Comparison of ENCODE assay signal across 10 cellular contexts in the genomic region with DNA sequence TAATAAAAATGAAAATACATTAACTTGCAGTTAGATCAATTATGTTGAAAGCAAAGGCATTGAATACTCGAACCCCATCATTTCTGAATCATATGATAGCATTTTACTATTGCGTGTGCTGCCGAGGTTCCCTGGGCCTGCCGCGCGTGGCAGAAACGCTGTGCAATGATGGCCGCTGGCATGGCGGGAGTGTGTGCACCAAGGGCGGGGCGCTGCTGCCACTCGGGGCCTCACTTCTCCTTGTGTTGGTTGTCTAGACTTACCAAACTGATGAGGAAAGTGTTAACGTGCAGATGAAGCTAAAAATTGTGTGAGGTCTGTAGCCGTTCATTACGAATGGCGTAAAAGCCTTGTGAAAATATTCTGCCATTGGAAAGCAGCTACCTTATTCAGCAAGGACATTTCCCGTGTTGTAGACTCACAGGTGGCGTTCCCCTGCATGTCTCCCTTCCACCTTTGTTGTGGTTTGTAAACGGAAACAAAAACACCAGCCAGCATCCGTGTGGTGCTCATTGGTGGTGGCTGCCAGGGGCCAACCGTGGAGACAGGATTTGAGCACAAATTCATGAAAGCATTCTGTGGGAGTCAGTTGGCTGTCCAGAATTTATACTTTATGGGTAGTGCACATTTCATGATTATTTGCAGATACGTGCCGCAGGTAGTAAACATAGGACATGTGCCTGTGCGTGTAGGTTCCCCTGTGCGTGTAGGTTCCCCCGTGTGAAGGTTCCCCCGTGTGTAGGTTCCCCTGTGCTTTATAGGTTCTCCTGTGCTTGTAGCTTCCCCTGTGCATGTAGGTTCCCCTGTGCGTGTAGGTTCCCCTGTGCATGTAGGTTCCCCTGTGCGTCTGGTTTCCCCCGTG. TPM values are rescaled to one million over a fixed set of nuclear protein-coding genes. Genes with fewer than 3 reads are reported as not detected.
DNase-seq lines count a peak whose midpoint lies in the region; ATAC-seq, FAIRE-seq and TF ChIP-seq lines count a peak whose summit lies in the region.
"Had no signal": no experiment of that assay in that cellular context is flagged by ENCODE, and none has a peak within 500 bp of the region (broad histone marks: within the 10 kb centered on the region; RNA-seq: fewer than 3 reads in every experiment).

No MANE protein-coding gene starts in this region.

- H3K79me2 ChIP-seq in HepG2 (ENCODE audit: insufficient read depth, low read length) (peaks cover 12% of the 10 kb centered on the region), smooth muscle cell (ENCODE audit: low read depth) (no peaks in the 10 kb centered on the region)

- 90% methylated on average over 30 of the region's 30 CpGs for WGBS in HepG2 (ENCODE audit: low lambda C conversion rate)
- 66% methylated on average over 20 of the region's 30 CpGs for WGBS in right lobe of liver (ENCODE audit: insufficient coverage, low coverage, low lambda C conversion rate, missing lambda C conversion rate)
- WGBS in smooth muscle cell (ENCODE audit: low lambda C conversion rate): 95% methylated on average over 30 of the region's 30 CpGs

- H3K36me3 ChIP-seq in HepG2 (replicated peaks in 1 of 2; ENCODE audit: control insufficient read depth in 1 of 2, insufficient read depth in 2 of 2, low read length in 2 of 2): no peaks in the 10 kb centered on the region
- H3K36me3 ChIP-seq in right lobe of liver: no peaks in the 10 kb centered on the region
- H3K36me3 ChIP-seq in smooth muscle cell (ENCODE audit: low read depth): no peaks in the 10 kb centered on the region

- no peaks in the 10 kb centered on the region for H3F3A ChIP-seq in smooth muscle cell (ENCODE audit: low read depth)

- CTCF ChIA-PET in HepG2 (lab: Yijun Ruan, JAX; ENCODE audit: low intra/inter-chr PET ratio, low total read pairs): no interaction called here

- no peaks in the 10 kb centered on the region for H3K27me3 Mint-ChIP-seq in nephron (ENCODE audit: low read depth)

- in situ Hi-C loops in HepG2 (cut with HindIII; ENCODE audit: extremely low pct_ligation_motif_present, low pct_unique_long_range_greater_than_20kb): no loop called here

- H3K36me3 Mint-ChIP-seq in nephron (ENCODE audit: low read depth): no peaks in the 10 kb centered on the region

- no peaks in the 10 kb centered on the region; the same call in 1 of the 2 replicates for H4K20me1 ChIP-seq in HepG2 (ENCODE audit: insufficient read depth, low read length)
- peaks cover 66% of the 10 kb centered on the region for H4K20me1 ChIP-seq in smooth muscle cell (ENCODE audit: low read depth)

- H3K4me2 ChIP-seq in HepG2 (ENCODE audit: low read depth, low read length) (no peak overlapping the region), smooth muscle cell (no peak overlapping the region)

- TF ChIP-seq CTCF in HepG2 (CRISPR knock-in tag; IDR thresholded peaks at IDR 0.05) (no peak), right lobe of liver (IDR thresholded peaks at IDR 0.05) (no peak), nephron (IDR thresholded peaks at IDR 0.05; ENCODE audit: unreplicated experiment in 3 of 3) (no peak), smooth muscle cell (IDR thresholded peaks at IDR 0.05; ENCODE audit: borderline replicate concordance, insufficient read depth, poor library complexity, severe bottlenecking) (no peak)

- no peak for ATAC-seq in HepG2
- ATAC-seq in right lobe of liver: no peak
- ATAC-seq in HG03354 (IDR thresholded peaks at IDR 0.05; ENCODE audit: poor library complexity, severe bottlenecking, unreplicated experiment): no peak
- no peak for ATAC-seq in GM21423 (IDR thresholded peaks at IDR 0.05; ENCODE audit: unreplicated experiment)

- H3K27me3 ChIP-seq in HepG2 (ENCODE audit: control insufficient read depth in 1 of 2, insufficient read depth in 2 of 2, low read length in 2 of 2) (no peaks in the 10 kb centered on the region), right lobe of liver (no peaks in the 10 kb centered on the region), smooth muscle cell (ENCODE audit: low read depth) (no peaks in the 10 kb centered on the region)

- H3K4me3 Mint-ChIP-seq in nephron: peak overlapping the region in 1 of 3 experiments; percentile 28

- no peak for TF ChIP-seq RAD21 in HepG2 (CRISPR knock-in tag; IDR thresholded peaks at IDR 0.05)

- no TSS peak for BruUV-seq in HepG2 (replicated peaks; lab: Mats Ljungman, UMichigan)

- peaks cover 74% of the 10 kb centered on the region for H3K4me1 ChIP-seq in HepG2 (ENCODE audit: insufficient read depth, low read length)
- H3K4me1 ChIP-seq in right lobe of liver: peaks cover 0 to 10% (median 3%) of the 10 kb centered on the region in 4 donors
- H3K4me1 ChIP-seq in smooth muscle cell (ENCODE audit: low read depth): peaks cover 3% of the 10 kb centered on the region

- H3K9me3 Mint-ChIP-seq in nephron: no peaks in the 10 kb centered on the region

- H3K27ac ChIP-seq in HepG2 (ENCODE audit: extremely low read length, insufficient read depth, low read length) (no peak overlapping the region), right lobe of liver (no peak overlapping the region), smooth muscle cell (ENCODE audit: low read depth) (no peak overlapping the region)

- peak overlapping the region; percentile 10 to 64 (median 60) for H3K27ac Mint-ChIP-seq in nephron

- peaks cover 24% of the 10 kb centered on the region for H3K4me1 Mint-ChIP-seq in nephron

- H2AFZ ChIP-seq in HepG2 (ENCODE audit: low read length): no peak overlapping the region
- H2AFZ ChIP-seq in smooth muscle cell (ENCODE audit: low read depth): no peak overlapping the region

- no peak for FAIRE-seq in HepG2 (lab: Jason Lieb, UNC)
- FAIRE-seq in urothelium cell line (lab: Jason Lieb, UNC): peak; percentile 55
- FAIRE-seq: endometrium had no signal

- H3K9ac ChIP-seq in HepG2 (ENCODE audit: insufficient read depth, low read depth, low read length) (no peak overlapping the region), smooth muscle cell (ENCODE audit: low read depth) (no peak overlapping the region)

- no peak for DNase-seq in HepG2 (ENCODE audit: low spot score)
- DNase-seq in right lobe of liver: no peak
- peak; percentile 70 to 73 for DNase-seq in activated T-cell treated with anti-CD3 and anti-CD28 coated beads, Interleukin-2, amount 50 U/mL, for 48 hours
- no peak for DNase-seq in urothelium cell line (ENCODE audit: low spot score)
- DNase-seq in smooth muscle cell (lab: John Stamatoyannopoulos, UW; ENCODE audit: unreplicated experiment): no peak
- DNase-seq: NCI-H187 treated with DMSO at 0.1 percent for 48 hours had no signal

- TF ChIP-seq POLR2A in HepG2 (IDR thresholded peaks at IDR 0.05; ENCODE audit: insufficient read depth in 1 of 2, low read depth in 2 of 2, low read length in 2 of 2) (no peak), right lobe of liver (IDR thresholded peaks at IDR 0.05) (no peak)

- H3K9me3 ChIP-seq in HepG2 (ENCODE audit: low read length) (no peaks in the 10 kb centered on the region), right lobe of liver (no peaks in the 10 kb centered on the region), smooth muscle cell (replicated peaks; ENCODE audit: low read depth) (no peaks in the 10 kb centered on the region)

- POLR2A ChIA-PET in HepG2 (lab: Yijun Ruan, JAX): no interaction called here

- intact Hi-C loops in HepG2 (cut with micrococcal nuclease; ENCODE audit: unreplicated experiment): no loop called here
- intact Hi-C loops in right lobe of liver (cut with DNase I): no loop called here

- H3K4me3 ChIP-seq in HepG2 (replicated peaks in 1 of 3; ENCODE audit: insufficient read depth in 1 of 3, low read depth in 2 of 3, low read length in 3 of 3) (no peak overlapping the region), right lobe of liver (no peak overlapping the region), smooth muscle cell (no peak overlapping the region)

- TF ChIP-seq EP300 in HepG2 (IDR thresholded peaks at IDR 0.05; ENCODE audit: low read depth in 2 of 2, low read length in 2 of 2) (no peak), HepG2 (CRISPR knock-in tag; IDR thresholded peaks at IDR 0.05; ENCODE audit: borderline replicate concordance) (no peak)

RNA-seq across cellular contexts. Expression of gene GRAMD4, which starts 5.9 kb away (rescaled TPM):
- total RNA-seq in HepG2 (2016; rRNA removed; fragmentation: Illumina TruSeq; extraction: Trizol): 12.9 and 15.7 TPM in 2 replicates
- total RNA-seq in HepG2 (2016; cell fraction: cytosol; rRNA removed; fragmentation: Illumina TruSeq; extraction: Trizol; ENCODE audit: low read depth): 14.1 and 16.3 TPM in 2 replicates
- 6.4 and 16.5 TPM in 2 replicates for total RNA-seq in HepG2 (2016; cell fraction: insoluble cytoplasmic fraction; rRNA removed; fragmentation: Illumina TruSeq; extraction: Trizol)
- total RNA-seq in HepG2 (2016; cell fraction: membrane; rRNA removed; fragmentation: Illumina TruSeq; extraction: Trizol): 12.4 and 12.8 TPM in 2 replicates
- 23.1 and 33.6 TPM in 2 replicates for total RNA-seq in HepG2 (2016; cell fraction: nucleus; rRNA removed; fragmentation: Illumina TruSeq; extraction: Trizol)
- 15.2 and 16.8 TPM in 2 replicates for polyA plus RNA-seq in HepG2 (2011; rRNA removed)
- 9.6 and 13.3 TPM in 2 replicates for polyA plus RNA-seq in HepG2 (2011; cell fraction: cytosol; rRNA removed)
- polyA plus RNA-seq in HepG2 (2011; cell fraction: nucleus; rRNA removed): 31.6 and 32.7 TPM in 2 replicates
- 11.1 and 12.7 TPM in 2 replicates for polyA plus RNA-seq in HepG2 (2012)
- 2.2 and 2.8 TPM in 2 replicates for polyA plus RNA-seq in HepG2 (2016; cell fraction: cytosol; fragmentation: Illumina TruSeq; extraction: Trizol; ENCODE audit: low read depth)
- 5.3 and 6.3 TPM in 2 replicates for polyA plus RNA-seq in HepG2 (2016; cell fraction: insoluble cytoplasmic fraction; fragmentation: Illumina TruSeq; extraction: Trizol; ENCODE audit: low read depth)
- polyA plus RNA-seq in HepG2 (2016; cell fraction: membrane; fragmentation: Illumina TruSeq; extraction: Trizol; ENCODE audit: low read depth): 4.4 and 6.1 TPM in 2 replicates
- polyA plus RNA-seq in HepG2 (2016; cell fraction: nucleus; fragmentation: Illumina TruSeq; extraction: Trizol; ENCODE audit: insufficient read depth, low read depth): 20.4 and 22.4 TPM in 2 replicates
- polyA minus RNA-seq in HepG2 (2011; rRNA and poly(A)+ RNA removed; ENCODE audit: low replicate concordance): 27.9 and 38.7 TPM in 2 replicates
- polyA minus RNA-seq in HepG2 (2011; cell fraction: cytosol; rRNA and poly(A)+ RNA removed): 10.0 and 13.9 TPM in 2 replicates
- polyA minus RNA-seq in HepG2 (2011; cell fraction: nucleus; rRNA and poly(A)+ RNA removed): 18.5 and 30.2 TPM in 2 replicates
- 10 to 100 TPM; 29.7 to 72.0 (median 34.8) TPM for total RNA-seq in right lobe of liver
- total RNA-seq in smooth muscle cell: 7.5 and 16.6 TPM in 2 replicates
- polyA plus RNA-seq in smooth muscle cell: 14.5 and 15.5 TPM in 2 replicates

Comparison
In these comparisons a context has a peak if more than half of its experiments do, and no peak if none do; other contexts are left out.
1. DNase-seq: peak in activated T-cell treated with anti-CD3 and anti-CD28 coated beads, Interleukin-2, amount 50 U/mL, for 48 hours (2 of 2); none in HepG2 (single experiment), right lobe of liver (0 of 3), urothelium cell line (single experiment) and smooth muscle cell (single experiment).